Comparison of ENCODE assay signal across 8 cellular contexts in the genomic region with DNA sequence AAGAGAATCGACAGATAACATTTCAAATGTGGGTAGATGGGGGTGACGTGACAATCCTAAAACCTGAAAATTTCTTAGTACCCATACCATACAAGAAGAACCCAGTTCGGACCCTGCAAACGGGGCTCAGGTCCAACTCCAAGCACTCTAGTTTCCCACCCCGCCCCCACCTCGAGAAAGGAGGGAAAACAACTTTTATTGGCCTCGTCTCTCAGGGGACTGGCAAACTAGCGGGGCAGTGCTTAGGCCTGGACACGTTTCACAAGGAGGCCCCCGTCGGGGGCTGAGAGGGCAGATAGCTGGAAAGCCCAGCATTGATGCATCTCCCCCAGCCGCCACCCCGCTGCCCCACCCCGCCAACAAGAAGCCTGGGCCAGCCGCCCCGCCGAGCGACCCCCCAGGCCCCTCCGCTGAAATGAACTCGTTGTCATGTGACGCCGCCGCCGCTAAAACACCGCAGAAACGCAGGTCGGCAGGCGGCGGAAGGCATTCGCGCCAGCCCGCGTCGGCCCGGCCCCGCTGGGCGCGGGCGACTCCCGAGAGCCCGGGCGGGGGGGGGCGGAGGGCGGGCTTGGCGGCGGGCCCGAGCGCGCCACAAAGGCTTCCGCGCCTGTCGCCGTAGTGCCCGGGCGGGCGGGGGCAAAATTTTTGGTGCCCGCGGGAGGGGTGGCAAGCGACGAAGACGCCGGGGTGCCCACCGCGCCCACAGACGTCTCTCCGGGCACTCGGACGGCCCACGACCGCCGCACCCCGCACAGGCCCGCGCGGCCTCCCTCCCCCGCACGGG. TPM values are rescaled to one million over a fixed set of nuclear protein-coding genes. Genes with fewer than 3 reads are reported as not detected.
DNase-seq lines count a peak whose midpoint lies in the region; ATAC-seq, FAIRE-seq and TF ChIP-seq lines count a peak whose summit lies in the region.

No MANE protein-coding gene starts in this region.

- H3K4me1 ChIP-seq in HUES6 (ENCODE audit: control insufficient read depth, insufficient read depth, low read length) (peaks cover 31% of the 10 kb centered on the region), PC-9 (replicated peaks; ENCODE audit: insufficient read depth) (peaks cover 36% of the 10 kb centered on the region), muscle layer of duodenum (ENCODE audit: control insufficient read depth in 1 of 2, insufficient read depth in 2 of 2, low read length in 2 of 2) (peaks cover 19 to 21% of the 10 kb centered on the region in 2 donors)

- H3K36me3 Mint-ChIP-seq in activated T-cell treated with anti-CD3 and anti-CD28 coated beads, Interleukin-2, amount 50 U/mL, for 4 hours (ENCODE audit: insufficient read depth) = no peaks in the 10 kb centered on the region

- H3K36me3 ChIP-seq in HUES6 (ENCODE audit: control insufficient read depth, insufficient read depth, low read length) = no peaks in the 10 kb centered on the region
- no peaks in the 10 kb centered on the region for H3K36me3 ChIP-seq in PC-9 (ENCODE audit: low read depth)
- peaks cover 0 to 19% of the 10 kb centered on the region in 2 donors for H3K36me3 ChIP-seq in muscle layer of duodenum (ENCODE audit: control insufficient read depth in 1 of 2, insufficient read depth in 2 of 2, low read length in 2 of 2)

- H3K27me3 ChIP-seq in HUES6 (ENCODE audit: control insufficient read depth, insufficient read depth, low read length) (no peaks in the 10 kb centered on the region), PC-9 (ENCODE audit: insufficient read depth, low read depth) (no peaks in the 10 kb centered on the region), muscle layer of duodenum (ENCODE audit: low read depth, low read length) (no peaks in the 10 kb centered on the region)

- peak overlapping the region; percentile 86 for H2AFZ ChIP-seq in PC-9

- H3K9me3 Mint-ChIP-seq in activated T-cell treated with anti-CD3 and anti-CD28 coated beads, Interleukin-2, amount 50 U/mL, for 4 hours = no peaks in the 10 kb centered on the region

- H3K27ac ChIP-seq in HUES6 (ENCODE audit: low read depth, low read length) = peak overlapping the region; percentile 98
- peak overlapping the region; percentile 80 for H3K27ac ChIP-seq in PC-9
- peak overlapping the region; percentile 95 for H3K27ac ChIP-seq in muscle layer of duodenum (ENCODE audit: low read length)

- BruUV-seq in PC-9 (replicated peaks; lab: Mats Ljungman, UMichigan) = no TSS peak

- no peaks in the 10 kb centered on the region for H3K27me3 Mint-ChIP-seq in activated T-cell treated with anti-CD3 and anti-CD28 coated beads, Interleukin-2, amount 50 U/mL, for 4 hours (ENCODE audit: low read depth)

- H3K79me2 ChIP-seq in PC-9 (ENCODE audit: low read depth) = peaks cover 54% of the 10 kb centered on the region

- peak overlapping the region; percentile 92 for H3K4me3 Mint-ChIP-seq in activated T-cell treated with anti-CD3 and anti-CD28 coated beads, Interleukin-2, amount 50 U/mL, for 4 hours

- peak overlapping the region; percentile 94 for H3K9ac ChIP-seq in HUES6 (ENCODE audit: low read length)

- H3K4me1 Mint-ChIP-seq in activated T-cell treated with anti-CD3 and anti-CD28 coated beads, Interleukin-2, amount 50 U/mL, for 4 hours (ENCODE audit: low read depth) = peaks cover 47% of the 10 kb centered on the region

- H4K20me1 ChIP-seq in PC-9 (ENCODE audit: insufficient read depth) = no peaks in the 10 kb centered on the region

- FAIRE-seq in GM19239 (lab: Jason Lieb, UNC) = peak; percentile 59

- H3K9me2 ChIP-seq in PC-9 (ENCODE audit: insufficient read depth) = no peaks in the 10 kb centered on the region

- peak; percentile 79 for DNase-seq in AG08396 (ENCODE audit: low spot score)
- DNase-seq in GM19239 (ENCODE audit: insufficient read length, low spot score) = no peak
- DNase-seq in PC-9 = peak; percentile 55 to 77
- peak; percentile 45 for DNase-seq in activated T-cell treated with anti-CD3 and anti-CD28 coated beads, Interleukin-2, amount 50 U/mL, for 4 hours
- peak; percentile 25 for DNase-seq in stimulated activated CD8-positive, alpha-beta memory T cell treated with anti-CD3 and anti-CD28 coated beads, Interleukin-7, amount 100 ng/mL, for 24 hours (ENCODE audit: low read depth)

- POLR2A ChIA-PET in PC-9 (lab: Charles Lee; ENCODE audit: unreplicated experiment) = interaction anchor here (0.6 to 1.8 kb wide), 5 partner anchors 68 to 355 kb away, joined by 3 to 23 read pairs (median 4); a partner anchor contains a TSS

- TF ChIP-seq CTCF in PC-9 (conservative IDR thresholded peaks at IDR 0.05) = no peak

- intact Hi-C loops in PC-9 (cut with micrococcal nuclease; ENCODE audit: unreplicated experiment) = loop anchor here (1.0 to 5.0 kb wide), 14 partner anchors 67 to 1196 kb away; a partner anchor contains a TSS

- peak overlapping the region; percentile 81 for H3K4me2 ChIP-seq in PC-9

- H3F3A ChIP-seq in PC-9 (ENCODE audit: insufficient read depth, low read depth) = peaks cover 27% of the 10 kb centered on the region

- H3K4me3 ChIP-seq in HUES6 (ENCODE audit: low read depth, low read length) (peak overlapping the region; percentile 85), PC-9 (peak overlapping the region; percentile 94), muscle layer of duodenum (ENCODE audit: low read depth in 1 of 2, low read length in 2 of 2) (peak overlapping the region; percentile 73 to 94)

- peak; percentile 23 to 32 for ATAC-seq in activated T-cell treated with anti-CD3 and anti-CD28 coated beads, Interleukin-2, amount 50 U/mL, for 4 hours
- peak; percentile 33 for ATAC-seq in esophagus mucosa

- no peaks in the 10 kb centered on the region for H3K9me3 ChIP-seq in HUES6 (ENCODE audit: control insufficient read depth, insufficient read depth, low read depth, low read length)
- no peaks in the 10 kb centered on the region for H3K9me3 ChIP-seq in PC-9 (ENCODE audit: insufficient read depth, low read depth)
- H3K9me3 ChIP-seq in muscle layer of duodenum (ENCODE audit: control insufficient read depth in 1 of 2, low read length in 2 of 2) = no peaks in the 10 kb centered on the region

- CTCF ChIA-PET in PC-9 (lab: Charles Lee) = interaction anchor here (1.0 to 2.2 kb wide), 6 partner anchors 263 to 445 kb away, joined by 3 to 47 read pairs (median 14); no protein-coding TSS in a partner anchor

RNA-seq across cellular contexts. Expression of a gene that starts 0.7 kb away (rescaled TPM):
- 34.5 and 39.3 TPM in 2 replicates for total RNA-seq in PC-9 (2021)
- total RNA-seq in activated T-cell treated with anti-CD3 and anti-CD28 coated beads, Interleukin-2, amount 50 U/mL, for 4 hours = 10 to 100 TPM; 44.6 to 46.2 (median 44.6) TPM
- total RNA-seq in esophagus mucosa = 19.3 TPM
